ENCODE assay signal across 8 cellular contexts in genomic region chr4:55947912-55948725, GRCh38. TPM values are rescaled to one million over a fixed set of nuclear protein-coding genes. Genes with fewer than 3 reads are reported as not detected.
DNase-seq lines count a peak whose midpoint lies in the region; ATAC-seq and TF ChIP-seq lines count a peak whose summit lies in the region.

No MANE protein-coding gene starts in this region.

- peaks cover 0 to 3% (median 0%) of the 10 kb centered on the region in 3 donors for H3K9me3 Mint-ChIP-seq in IgD-negative memory B cell
- H3K9me3 Mint-ChIP-seq in endothelial cell (ENCODE audit: unreplicated experiment) = no peaks in the 10 kb centered on the region
- H3K9me3 Mint-ChIP-seq in naive thymus-derived CD8-positive, alpha-beta T cell = peaks cover 0 to 12% (median 0%) of the 10 kb centered on the region in 9 donors

- POLR2A ChIA-PET in naive thymus-derived CD8-positive, alpha-beta T cell (lab: Charles Lee) = interaction anchor here (0.6 to 3.5 kb wide), 18 partner anchors 9 to 1030 kb away, joined by 3 to 19 read pairs (median 4); partner anchors contain the start of genes AASDH, NOA1, PAICS and POLR2B

- no peaks in the 10 kb centered on the region for H3K36me3 ChIP-seq in transverse colon

- no peak for TF ChIP-seq POLR2A in transverse colon (IDR thresholded peaks at IDR 0.05)

- H3K9me3 ChIP-seq in transverse colon = no peaks in the 10 kb centered on the region

- ATAC-seq in GM19023 (IDR thresholded peaks at IDR 0.05; ENCODE audit: unreplicated experiment) = peak; percentile 11
- peak; percentile 57 to 71 for ATAC-seq in naive thymus-derived CD8-positive, alpha-beta T cell

- TF ChIP-seq CTCF in AG09309 (IDR thresholded peaks at IDR 0.05; ENCODE audit: control insufficient read depth, insufficient read depth, low read depth, low read length, missing control alignments) = no peak
- no peak for TF ChIP-seq CTCF in endothelial cell (IDR thresholded peaks at IDR 0.05; ENCODE audit: unreplicated experiment)
- no peak for TF ChIP-seq CTCF in transverse colon (IDR thresholded peaks at IDR 0.05)

- H3K4me3 ChIP-seq in AG09309 (ENCODE audit: control insufficient read depth, low read depth, low read length) (peak overlapping the region; percentile 57), transverse colon (peak overlapping the region; percentile 7 to 72 (median 64))

- H3K4me1 Mint-ChIP-seq in IgD-negative memory B cell (peaks cover 33 to 43% (median 37%) of the 10 kb centered on the region in 3 donors), endothelial cell (ENCODE audit: unreplicated experiment) (peaks cover 36% of the 10 kb centered on the region)
- peaks cover 26 to 56% (median 39%) of the 10 kb centered on the region in 4 donors for H3K4me1 Mint-ChIP-seq in naive thymus-derived CD8-positive, alpha-beta T cell

- H3K36me3 Mint-ChIP-seq in IgD-negative memory B cell (peaks cover 9% of the 10 kb centered on the region), endothelial cell (ENCODE audit: low read depth, unreplicated experiment) (peaks cover 26% of the 10 kb centered on the region)
- H3K36me3 Mint-ChIP-seq in naive thymus-derived CD8-positive, alpha-beta T cell = peaks cover 5 to 13% (median 6%) of the 10 kb centered on the region in 3 donors

- H3K27ac ChIP-seq in transverse colon = peak overlapping the region; percentile 84 to 94 (median 90)

- H3K4me3 Mint-ChIP-seq in IgD-negative memory B cell (peak overlapping the region; percentile 91 to 99 (median 96)), endothelial cell (ENCODE audit: unreplicated experiment) (peak overlapping the region; percentile 95)
- peak overlapping the region; percentile 82 to 99 (median 90) for H3K4me3 Mint-ChIP-seq in naive thymus-derived CD8-positive, alpha-beta T cell

- H3K27me3 Mint-ChIP-seq in IgD-negative memory B cell (no peaks in the 10 kb centered on the region), endothelial cell (ENCODE audit: unreplicated experiment) (peaks cover 11% of the 10 kb centered on the region)
- H3K27me3 Mint-ChIP-seq in naive thymus-derived CD8-positive, alpha-beta T cell = no peaks in the 10 kb centered on the region

- H3K4me1 ChIP-seq in transverse colon = peaks cover 8 to 27% (median 19%) of the 10 kb centered on the region in 4 donors

- WGBS in transverse colon (ENCODE audit: low coverage in 1 of 2), 2 donors = 1 to 2% methylated on average over 7 to 19 of the region's 19 CpGs

- H3K27ac Mint-ChIP-seq in IgD-negative memory B cell (peak overlapping the region; percentile 98 to 100 (median 99)), endothelial cell (ENCODE audit: unreplicated experiment) (peak overlapping the region; percentile 99)
- H3K27ac Mint-ChIP-seq in naive thymus-derived CD8-positive, alpha-beta T cell = peak overlapping the region; percentile 85 to 98 (median 96)

- in situ Hi-C loops in transverse colon (cut with MboI; ENCODE audit: low pct_ligation_motif_present in 1 of 4, low pct_unique_long_range_greater_than_20kb in 1 of 4, low sequenced_read_pairs in 3 of 4) = loop anchor here in 3 of 4 donors (25.0 kb wide), 1 partner anchor 364 kb away; no protein-coding TSS in a partner anchor

- DNase-seq in AG09309 (ENCODE audit: low read depth) (peak; percentile 60), endothelial cell (ENCODE audit: low spot score) (peak; percentile 7), transverse colon (no peak), NCI-H82 treated with DMSO at 0.1 percent for 48 hours (lab: John Stamatoyannopoulos, UW; ENCODE audit: unreplicated experiment) (no peak)
- peak; percentile 34 for DNase-seq in activated CD4-positive, CD25-positive, alpha-beta regulatory T cell treated with anti-CD3 and anti-CD28 coated beads, Interleukin-2, amount 50 U/mL, for 72 hours
- peak; percentile 17 to 79 (median 52) for DNase-seq in naive thymus-derived CD8-positive, alpha-beta T cell

- no peak for TF ChIP-seq EP300 in transverse colon (IDR thresholded peaks at IDR 0.05; ENCODE audit: low read depth)

- intact Hi-C loops in transverse colon (cut with DNase I; ENCODE audit: low total_unique reads) = no loop called here

- no peaks in the 10 kb centered on the region for H3K27me3 ChIP-seq in transverse colon

RNA-seq across cellular contexts. Expression of gene CEP135, which starts 0.6 kb away (rescaled TPM):
- polyA plus RNA-seq in IgD-negative memory B cell = 12.5 TPM
- total RNA-seq in endothelial cell (ENCODE audit: unreplicated experiment) = 14.8 TPM
- 10 to 100 TPM; 25.9 to 31.5 TPM for total RNA-seq in naive thymus-derived CD8-positive, alpha-beta T cell
- polyA plus RNA-seq in naive thymus-derived CD8-positive, alpha-beta T cell = 10 to 100 TPM in 1 of 3 donors, 1 to 10 TPM in 2; 7.9 to 13.8 (median 8.3) TPM
- total RNA-seq in transverse colon = 10 to 100 TPM in 2 of 4 donors, 1 to 10 TPM in 2; 4.5 to 18.0 (median 9.9) TPM

Comparison
In these comparisons a context has a peak if more than half of its experiments do, and no peak if none do; other contexts are left out.
1. DNase-seq: peak in AG09309 (single experiment), activated CD4-positive, CD25-positive, alpha-beta regulatory T cell treated with anti-CD3 and anti-CD28 coated beads, Interleukin-2, amount 50 U/mL, for 72 hours (single experiment), endothelial cell (single experiment) and naive thymus-derived CD8-positive, alpha-beta T cell (10 of 10); none in transverse colon (single experiment) and NCI-H82 treated with DMSO at 0.1 percent for 48 hours (single experiment).
2. Peak in every context shown above with its lines, with median percentiles within 50 percentile points of each other: H3K27ac Mint-ChIP-seq and H3K4me3 Mint-ChIP-seq.